Comparison of ENCODE assay signal across 8 cellular contexts in the genomic region with DNA sequence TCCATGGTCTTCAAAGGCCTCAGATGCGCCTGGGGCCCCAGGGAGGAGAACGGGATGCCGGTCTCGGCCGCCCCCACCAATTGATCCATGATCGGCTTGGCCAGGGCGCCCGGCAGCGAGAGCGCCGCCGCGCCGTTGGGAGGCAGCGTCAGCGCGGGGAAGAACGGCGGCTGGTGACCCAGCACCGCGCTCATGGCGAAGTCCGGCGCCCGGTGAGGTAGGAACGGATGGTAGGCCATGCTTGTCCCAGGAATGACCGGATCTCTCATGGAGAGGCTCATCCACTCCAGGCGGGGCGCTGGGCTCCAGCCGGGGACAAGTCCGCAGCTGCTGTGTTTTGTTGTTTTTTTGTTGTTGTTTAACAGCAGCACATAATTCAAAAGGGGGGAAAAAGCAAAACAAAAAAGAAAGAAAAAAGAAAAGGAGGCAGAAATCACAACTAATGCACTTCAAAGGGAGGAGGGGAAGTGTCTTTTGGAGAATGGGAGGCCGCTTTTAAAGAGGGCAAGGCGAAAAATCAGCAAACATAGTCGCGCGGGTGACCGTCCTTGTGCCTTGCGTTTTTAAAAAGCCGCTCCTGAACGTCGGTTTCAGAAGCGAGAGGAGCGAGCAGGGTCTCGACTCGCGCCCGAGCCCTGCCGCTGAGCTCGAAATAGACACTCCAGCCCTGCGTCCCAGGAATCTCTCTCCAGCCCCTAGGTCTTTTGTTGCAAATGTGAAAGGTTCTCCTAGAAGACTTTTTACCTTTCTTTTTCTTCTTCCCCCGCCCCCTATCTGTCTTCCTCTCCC. TPM values are rescaled to one million over a fixed set of nuclear protein-coding genes. Genes with fewer than 3 reads are reported as not detected.
DNase-seq lines count a peak whose midpoint lies in the region; ATAC-seq and TF ChIP-seq lines count a peak whose summit lies in the region.

No MANE protein-coding gene starts in this region.

- RAD21 ChIA-PET in HCT116 (lab: Charles Lee; ENCODE audit: low non-redundant PET in 1 of 2, low total read pairs in 2 of 2, uncharacterized antibody in 2 of 2, unreplicated experiment in 2 of 2): no interaction called here

- H3K27ac ChIP-seq in HCT116 (ENCODE audit: low read depth, low read length) (peak overlapping the region; percentile 89), trophoblast cell (ENCODE audit: low read depth, low read length) (peak overlapping the region; percentile 98)

- peak overlapping the region; percentile 91 for H2BK120ac ChIP-seq in trophoblast cell (ENCODE audit: insufficient read depth, low read length, poor library complexity)

- CTCF ChIA-PET in HCT116 (lab: Charles Lee): interaction anchor here (0.8 to 1.5 kb wide), 4 partner anchors 12 to 116 kb away, joined by 3 to 7 read pairs (median 4); no protein-coding TSS in a partner anchor

- H2BK5ac ChIP-seq in trophoblast cell (ENCODE audit: low read depth, low read length, poor library complexity): peak overlapping the region; percentile 69

- H3K79me1 ChIP-seq in trophoblast cell (ENCODE audit: low read length): peaks cover 75% of the 10 kb centered on the region

- POLR2A ChIA-PET in HCT116 (lab: Charles Lee): interaction anchor here (1.2 to 1.4 kb wide), 5 partner anchors 7 to 1235 kb away, joined by 3 to 5 read pairs (median 3); no protein-coding TSS in a partner anchor

- peak overlapping the region; percentile 37 for H4K12ac ChIP-seq in trophoblast cell (ENCODE audit: low read depth, low read length)

- no peak for TF ChIP-seq POLR2A in HCT116 (IDR thresholded peaks at IDR 0.05; ENCODE audit: borderline replicate concordance, extremely low read depth, insufficient read depth, insufficient read length)

- no peaks in the 10 kb centered on the region for H4K20me1 ChIP-seq in HCT116 (ENCODE audit: insufficient read depth)

- H3K4me1 ChIP-seq in HCT116 (ENCODE audit: control insufficient read depth in 1 of 2, insufficient read depth in 2 of 2, low read length in 2 of 2) (peaks cover 6 to 23% of the 10 kb centered on the region in 2 experiments), trophoblast cell (ENCODE audit: control insufficient read depth in 1 of 2, insufficient read depth in 2 of 2, low read length in 2 of 2) (peaks cover 34 to 37% of the 10 kb centered on the region in 2 experiments)

- H3K36me3 ChIP-seq in HCT116 (ENCODE audit: control insufficient read depth in 1 of 2, insufficient read depth in 2 of 2, low read length in 2 of 2) (no peaks in the 10 kb centered on the region), trophoblast cell (ENCODE audit: control insufficient read depth in 1 of 2, insufficient read depth in 2 of 2, low read length in 2 of 2) (peaks cover 11 to 27% of the 10 kb centered on the region in 2 experiments)

- H3K4ac ChIP-seq in trophoblast cell (ENCODE audit: low read depth, low read length): peak overlapping the region; percentile 94

- TF ChIP-seq RAD21 in HCT116 (IDR thresholded peaks at IDR 0.05; ENCODE audit: low read depth): peak; percentile 58

- H3K79me2 ChIP-seq in HCT116 (ENCODE audit: insufficient read depth, low read length) (peaks cover 16% of the 10 kb centered on the region), trophoblast cell (ENCODE audit: control insufficient read depth, insufficient read depth, low read length, poor library complexity) (peaks cover 65% of the 10 kb centered on the region)

- BruUV-seq in HCT116 (replicated peaks; lab: Mats Ljungman, UMichigan): TSS peak; percentile 60

- H3K14ac ChIP-seq in trophoblast cell (ENCODE audit: low read length): peak overlapping the region; percentile 88

- TF ChIP-seq CTCF in HCT116 (IDR thresholded peaks at IDR 0.05 in 2 of 3, conservative IDR thresholded peaks at IDR 0.05 in 1 of 3; ENCODE audit: borderline replicate concordance in 1 of 3, insufficient read depth in 1 of 3, low read depth in 2 of 3, low read length in 2 of 3) (peak in 1 of 3 experiments; percentile 14; a peak in 2 of 6 replicates), foreskin fibroblast (IDR thresholded peaks at IDR 0.05; ENCODE audit: low read depth, low read length) (no peak)

- peak overlapping the region; percentile 43 for H4K8ac ChIP-seq in trophoblast cell (ENCODE audit: low read depth, low read length)

- DNase-seq in HCT116 (ENCODE audit: low read depth, low spot score) (no peak), SW480 (ENCODE audit: low spot score) (peak; percentile 35), foreskin fibroblast (peak in 1 of 2 donors; percentile 25), trophoblast cell (peak in 1 of 2 donors; percentile 55), AG08395 (ENCODE audit: low spot score) (no peak), pons (ENCODE audit: low spot score) (no peak), cortex of kidney (lab: John Stamatoyannopoulos, UW) (no peak), HK-2 (ENCODE audit: unreplicated experiment) (no peak)

- H3K4me3 ChIP-seq in HCT116 (replicated peaks in 1 of 2; ENCODE audit: low read depth in 1 of 2, low read length in 2 of 2) (peak overlapping the region; percentile 74 to 81), foreskin fibroblast (ENCODE audit: low read depth in 1 of 2, low read length in 2 of 2) (peak overlapping the region; percentile 62 to 92), trophoblast cell (ENCODE audit: low read depth, low read length) (peak overlapping the region; percentile 99)

- H2AFZ ChIP-seq in HCT116 (ENCODE audit: low read depth, low read length, poor library complexity, severe bottlenecking): peak overlapping the region; percentile 89
- peak overlapping the region; percentile 27 for H2AFZ ChIP-seq in trophoblast cell (ENCODE audit: insufficient read depth, low read length, poor library complexity)

- H3K9ac ChIP-seq in HCT116 (ENCODE audit: low read length) (peak overlapping the region; percentile 83), trophoblast cell (ENCODE audit: low read length) (peak overlapping the region; percentile 100)

- peak overlapping the region; percentile 78 for H4K91ac ChIP-seq in trophoblast cell (ENCODE audit: low read depth, low read length)

- intact Hi-C loops in HCT116 (cut with micrococcal nuclease): loop anchor here (5.0 to 10.0 kb wide), 4 partner anchors 252 to 1089 kb away; no protein-coding TSS in a partner anchor

- H3K4me2 ChIP-seq in HCT116 (ENCODE audit: low read length): peak overlapping the region; percentile 97
- peak overlapping the region; percentile 46 for H3K4me2 ChIP-seq in trophoblast cell (ENCODE audit: low read length)

- no peak overlapping the region for H2BK12ac ChIP-seq in trophoblast cell (ENCODE audit: low read length)

- H3K27me3 ChIP-seq in HCT116 (ENCODE audit: insufficient read depth, low read length): peaks cover 2% of the 10 kb centered on the region; the same call in 1 of the 2 replicates
- H3K27me3 ChIP-seq in trophoblast cell (ENCODE audit: insufficient read depth, low read length): no peaks in the 10 kb centered on the region

- ATAC-seq in HCT116: no peak

- H2AK5ac ChIP-seq in trophoblast cell (ENCODE audit: low read length): no peak overlapping the region

- WGBS in trophoblast cell (ENCODE audit: extremely low coverage, insufficient coverage, insufficient read length): no CpG with 5 or more reads among the region's 51 CpGs

- H3K18ac ChIP-seq in trophoblast cell (ENCODE audit: low read length): peak overlapping the region; percentile 85

- H3K23ac ChIP-seq in trophoblast cell (ENCODE audit: low read length): peak overlapping the region; percentile 70

- no peaks in the 10 kb centered on the region for H3K9me2 ChIP-seq in HCT116 (ENCODE audit: insufficient read depth)

- H3K9me3 ChIP-seq in HCT116 (ENCODE audit: control insufficient read depth in 1 of 2, insufficient read depth in 1 of 2, low read depth in 1 of 2, low read length in 2 of 2): no peaks in the 10 kb centered on the region
- H3K9me3 ChIP-seq in trophoblast cell (ENCODE audit: insufficient read depth, low read depth, low read length): no peaks in the 10 kb centered on the region

TF ChIP-seq in HCT116, 20 proteins besides CTCF, POLR2A, EP300 and RAD21:
- peak; percentile 29; the same call in 1 of the 2 replicates for TF ChIP-seq ZFX (IDR thresholded peaks at IDR 0.05)
- TF ChIP-seq ELF1 (IDR thresholded peaks at IDR 0.05; ENCODE audit: borderline replicate concordance, low read depth): no peak
- peak; percentile 39 for TF ChIP-seq TCF7L2 (IDR thresholded peaks at IDR 0.05; ENCODE audit: borderline replicate concordance, extremely low read depth, insufficient read depth, insufficient read length)
- TF ChIP-seq, protein P1, sequence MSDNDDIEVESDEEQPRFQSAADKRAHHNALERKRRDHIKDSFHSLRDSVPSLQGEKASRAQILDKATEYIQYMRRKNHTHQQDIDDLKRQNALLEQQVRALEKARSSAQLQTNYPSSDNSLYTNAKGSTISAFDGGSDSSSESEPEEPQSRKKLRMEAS (IDR thresholded peaks at IDR 0.05): peak; percentile 26; the same call in 1 of the 2 replicates

RNA-seq across cellular contexts. Expression of gene TBX3, which starts 0.9 kb away (rescaled TPM):
- total RNA-seq in HCT116 (2021; ENCODE audit: unreplicated experiment): 12.8 TPM
- polyA plus RNA-seq in HCT116 (2012): 2.1 TPM in 2 replicates
- 292 and 302 TPM in 2 replicates for polyA plus RNA-seq in trophoblast cell (2013)
